13 cellular contexts compared by ENCODE assay signal in the genomic region with DNA sequence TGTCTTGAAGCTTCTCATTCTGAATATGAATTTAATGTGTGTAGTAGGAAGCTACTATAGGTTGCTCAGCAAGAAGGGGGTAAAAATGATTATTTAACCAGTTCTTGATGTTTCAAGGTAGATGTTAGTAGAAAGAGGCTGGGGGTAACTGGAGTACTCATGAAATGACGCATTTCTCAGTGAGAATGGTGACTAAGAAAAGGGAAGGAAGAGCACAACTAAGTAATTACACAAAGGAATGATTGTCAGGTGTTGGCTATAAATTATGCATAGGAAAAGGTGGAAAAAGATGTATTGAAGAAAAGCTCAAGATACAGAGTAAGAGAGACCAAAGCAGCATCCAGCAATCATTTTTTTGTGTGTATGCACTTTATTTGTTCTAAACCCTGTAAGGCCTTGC. TPM values are rescaled to one million over a fixed set of nuclear protein-coding genes. Genes with fewer than 3 reads are reported as not detected.
DNase-seq lines count a peak whose midpoint lies in the region; ATAC-seq, FAIRE-seq and TF ChIP-seq lines count a peak whose summit lies in the region.
"Had no signal": no experiment of that assay in that cellular context is flagged by ENCODE, and none has a peak within 500 bp of the region (broad histone marks: within the 10 kb centered on the region; RNA-seq: fewer than 3 reads in every experiment).

No MANE protein-coding gene starts in this region.

- no peak for ATAC-seq in stimulated activated naive CD8-positive, alpha-beta T cell treated with anti-CD3 and anti-CD28 coated beads, Interleukin-15, Interleukin-2, amounts not matched to agents 100 U/mL and 50 U/mL, for 24 hours
- ATAC-seq in HG02642 (IDR thresholded peaks at IDR 0.05; ENCODE audit: poor library complexity, unreplicated experiment) = no peak
- ATAC-seq in GM21367 (IDR thresholded peaks at IDR 0.05; ENCODE audit: unreplicated experiment) = no peak

- TF ChIP-seq EP300 in H1 (IDR thresholded peaks at IDR 0.05; ENCODE audit: borderline replicate concordance in 1 of 2, low read depth in 2 of 2, low read length in 2 of 2) = no peak

- no peak overlapping the region for H3K23ac ChIP-seq in H1 (ENCODE audit: insufficient read length)

- 0% methylated on average over 1 of the region's 1 CpG; no CpG with 5 or more reads in 1 of the 2 experiments for WGBS in H1 (ENCODE audit: extremely low coverage in 1 of 2, insufficient coverage in 1 of 2, insufficient read length in 1 of 2, insufficient replicate concordance in 2 of 2, low coverage in 1 of 2, low lambda C conversion rate in 2 of 2, missing lambda C conversion rate in 1 of 2), 2 experiments

- peak overlapping the region; percentile 100 for H2BK120ac ChIP-seq in H1 (replicated peaks; ENCODE audit: low read depth, low read length)

- H3K9me3 ChIP-seq in OCI-LY1 (ENCODE audit: low read length) = no peaks in the 10 kb centered on the region
- H3K9me3 ChIP-seq in H1 (ENCODE audit: insufficient read depth in 2 of 2, low read depth in 1 of 2, low read length in 1 of 2) = no peaks in the 10 kb centered on the region
- H3K9me3 ChIP-seq: left ventricle myocardium inferior had no signal

- peaks cover 3% of the 10 kb centered on the region; the same call in 1 of the 2 replicates for H3K23me2 ChIP-seq in H1 (ENCODE audit: low read depth, low read length)

- H3K9me3 Mint-ChIP-seq in stimulated activated naive CD8-positive, alpha-beta T cell treated with anti-CD3 and anti-CD28 coated beads, Interleukin-15, Interleukin-2, amounts not matched to agents 100 ng/mL and 50 ng/mL, for 24 hours = no peaks in the 10 kb centered on the region

- peak overlapping the region; percentile 9 for H3K56ac ChIP-seq in H1 (replicated peaks; ENCODE audit: insufficient read length, low read depth, low read length)

- DNase-seq in stimulated activated naive CD8-positive, alpha-beta T cell treated with anti-CD3 and anti-CD28 coated beads, Interleukin-15, Interleukin-2, amounts not matched to agents 100 U/mL and 50 U/mL, for 24 hours = no peak
- no peak for DNase-seq in H1 (ENCODE audit: low read depth in 1 of 2, low spot score in 2 of 2)
- no peak for DNase-seq in NOMO-1 treated with DMSO at 0.1 percent for 48 hours (lab: John Stamatoyannopoulos, UW; ENCODE audit: unreplicated experiment)
- no peak for DNase-seq in NCI-H2107 (lab: John Stamatoyannopoulos, UW)
- DNase-seq: left ventricle myocardium inferior; posterior cingulate gyrus; SIG-M5; stimulated activated CD4-positive, alpha-beta T cell treated with anti-CD3 and anti-CD28 coated beads, Interleukin-4, amount 100 ng/mL, for 1 hour had no signal

- TF ChIP-seq POLR2A in H1 (IDR thresholded peaks at IDR 0.05; ENCODE audit: control extremely low read depth in 1 of 2, low read depth in 2 of 2, low read length in 2 of 2) = no peak; a peak in 1 of 3 replicates

- no peaks in the 10 kb centered on the region for H4K20me1 ChIP-seq in OCI-LY1 (ENCODE audit: insufficient read depth, low read length)
- H4K20me1 ChIP-seq in H1 (replicated peaks in 1 of 2; ENCODE audit: control insufficient read depth in 1 of 2, insufficient read depth in 2 of 2, low read length in 2 of 2) = peaks cover 9 to 19% of the 10 kb centered on the region in 2 experiments

- H3K36me3 ChIP-seq in OCI-LY1 (ENCODE audit: insufficient read depth, low read length) (peaks cover 15% of the 10 kb centered on the region), H1 (ENCODE audit: control insufficient read depth in 2 of 4, insufficient read depth in 4 of 4, low read length in 3 of 4) (peaks cover 7 to 28% (median 9%) of the 10 kb centered on the region in 4 experiments)

- peaks cover 15% of the 10 kb centered on the region for H3K36me3 Mint-ChIP-seq in stimulated activated naive CD8-positive, alpha-beta T cell treated with anti-CD3 and anti-CD28 coated beads, Interleukin-15, Interleukin-2, amounts not matched to agents 100 ng/mL and 50 ng/mL, for 24 hours (ENCODE audit: low read depth)

- H3K9ac ChIP-seq in OCI-LY1 (ENCODE audit: low read length) (no peak overlapping the region; the same call in 1 of the 2 replicates), H1 (replicated peaks in 1 of 4; ENCODE audit: extremely low read depth in 1 of 4, low read depth in 3 of 4, low read length in 3 of 4) (peak overlapping the region; percentile 29 to 60 (median 51); a peak in 6 of 7 replicates)

- H2BK15ac ChIP-seq in H1 (ENCODE audit: low read length) = no peak overlapping the region

- CTCF ChIA-PET in H1 (lab: Charles Lee; ENCODE audit: partially characterized antibody) = interaction anchor here (1.3 to 3.7 kb wide), 5 partner anchors 21 to 95 kb away, joined by 3 to 33 read pairs (median 8); partner anchors contain the start of gene CCDC171

- H2BK5ac ChIP-seq in H1 (ENCODE audit: low read depth, low read length) = peak overlapping the region; percentile 54; the same call in 1 of the 2 replicates

- H2AFZ ChIP-seq in OCI-LY1 (ENCODE audit: low read length) = peak overlapping the region; percentile 85; the same call in 1 of the 2 replicates
- H2AFZ ChIP-seq in H1 (ENCODE audit: low read length) = no peak overlapping the region

- H4K5ac ChIP-seq in H1 (ENCODE audit: insufficient read length, low read depth, low read length) = peak overlapping the region; percentile 98

- H3K4me2 ChIP-seq in OCI-LY1 (ENCODE audit: low read length) (peak overlapping the region; percentile 94), H1 (ENCODE audit: insufficient read depth in 1 of 2, low read depth in 2 of 2, low read length in 2 of 2) (peak overlapping the region; percentile 70 to 79)

- TF ChIP-seq RAD21 in H1 (IDR thresholded peaks at IDR 0.05 in 1 of 2, conservative IDR thresholded peaks at IDR 0.05 in 1 of 2; ENCODE audit: low read depth in 2 of 2, low read length in 2 of 2) = no peak

- peaks cover 46% of the 10 kb centered on the region for H3K4me1 ChIP-seq in OCI-LY1 (ENCODE audit: insufficient read depth, low read length, severe bottlenecking)
- peaks cover 7 to 18% (median 8%) of the 10 kb centered on the region in 4 experiments; a peak in 6 of 7 replicates for H3K4me1 ChIP-seq in H1 (replicated peaks in 1 of 4; ENCODE audit: control insufficient read depth in 3 of 4, insufficient read depth in 4 of 4, low read length in 3 of 4)

- H3K27me3 ChIP-seq in OCI-LY1 (ENCODE audit: insufficient read depth, low read length) (no peaks in the 10 kb centered on the region), H1 (replicated peaks in 1 of 4; ENCODE audit: control insufficient read depth in 3 of 4, extremely low read depth in 1 of 4, insufficient read depth in 3 of 4, low read length in 3 of 4) (no peaks in the 10 kb centered on the region)

- TF ChIP-seq CTCF in OCI-LY1 (IDR thresholded peaks at IDR 0.05; ENCODE audit: low read length) = no peak
- TF ChIP-seq CTCF in H1 (IDR thresholded peaks at IDR 0.05; ENCODE audit: control extremely low read depth in 1 of 3, insufficient read depth in 1 of 3, low read depth in 1 of 3, low read length in 3 of 3) = no peak

- H2BK20ac ChIP-seq in H1 (ENCODE audit: low read length) = peak overlapping the region; percentile 18; the same call in 1 of the 2 replicates

- peaks cover 44% of the 10 kb centered on the region for H3K4me1 Mint-ChIP-seq in stimulated activated naive CD8-positive, alpha-beta T cell treated with anti-CD3 and anti-CD28 coated beads, Interleukin-15, Interleukin-2, amounts not matched to agents 100 ng/mL and 50 ng/mL, for 24 hours (ENCODE audit: low read depth)

- H3K18ac ChIP-seq in H1 (ENCODE audit: extremely low read depth, low read length) = peak overlapping the region; percentile 85

- no peaks in the 10 kb centered on the region for H3K27me3 Mint-ChIP-seq in stimulated activated naive CD8-positive, alpha-beta T cell treated with anti-CD3 and anti-CD28 coated beads, Interleukin-15, Interleukin-2, amounts not matched to agents 100 ng/mL and 50 ng/mL, for 24 hours

- no peaks in the 10 kb centered on the region for H3F3A ChIP-seq in OCI-LY1 (ENCODE audit: insufficient read depth, low read length)

- H3K9me2 ChIP-seq in OCI-LY1 (ENCODE audit: low read depth, low read length) = no peaks in the 10 kb centered on the region

- H3K79me2 ChIP-seq in OCI-LY1 (ENCODE audit: insufficient read depth, low read length) (peaks cover 26% of the 10 kb centered on the region), H1 (ENCODE audit: control insufficient read depth in 1 of 2, insufficient read depth in 2 of 2, low read length in 2 of 2) (peaks cover 21 to 38% of the 10 kb centered on the region in 2 experiments)

- H3K79me1 ChIP-seq in H1 (ENCODE audit: low read depth, low read length) = no peaks in the 10 kb centered on the region; the same call in 1 of the 2 replicates

- H3K4ac ChIP-seq in H1 (replicated peaks; ENCODE audit: insufficient read length, low read depth, low read length) = peak overlapping the region; percentile 73

- H4K91ac ChIP-seq in H1 (replicated peaks; ENCODE audit: insufficient read length, low read length) = peak overlapping the region; percentile 87

- no peak overlapping the region for H3K14ac ChIP-seq in H1 (ENCODE audit: insufficient read length)

- no peak overlapping the region for H2AK5ac ChIP-seq in H1 (ENCODE audit: low read depth, low read length)

- no peak overlapping the region for H3K4me3 Mint-ChIP-seq in stimulated activated naive CD8-positive, alpha-beta T cell treated with anti-CD3 and anti-CD28 coated beads, Interleukin-15, Interleukin-2, amounts not matched to agents 100 ng/mL and 50 ng/mL, for 24 hours

- peak overlapping the region; percentile 90 for H3K27ac ChIP-seq in OCI-LY1 (ENCODE audit: low read depth, low read length, poor library complexity, severe bottlenecking)
- H3K27ac ChIP-seq in H1 (ENCODE audit: low read depth, low read length) = peak overlapping the region; percentile 80

- no peak for FAIRE-seq in H1 (lab: Jason Lieb, UNC)
- FAIRE-seq: GM12892 had no signal

- H3K27ac Mint-ChIP-seq in stimulated activated naive CD8-positive, alpha-beta T cell treated with anti-CD3 and anti-CD28 coated beads, Interleukin-15, Interleukin-2, amounts not matched to agents 100 ng/mL and 50 ng/mL, for 24 hours = peak overlapping the region; percentile 24

- H3K4me3 ChIP-seq in OCI-LY1 (ENCODE audit: low read depth, low read length, poor library complexity, severe bottlenecking) (no peak overlapping the region), H1 (ENCODE audit: extremely low read depth in 1 of 4, insufficient read depth in 2 of 4, low read depth in 3 of 4, low read length in 4 of 4) (peak overlapping the region; percentile 25 to 94 (median 64); a peak in 7 of 8 replicates)

- POLR2A ChIA-PET in H1 (lab: Charles Lee; ENCODE audit: partially characterized antibody) = interaction anchor here (0.7 to 5.9 kb wide), 18 partner anchors 7 to 281 kb away, joined by 3 to 133 read pairs (median 8); partner anchors contain the start of genes CCDC171 and TTC39B

- H2BK12ac ChIP-seq in H1 (ENCODE audit: low read depth, low read length) = no peak overlapping the region

- H4K8ac ChIP-seq in H1 (ENCODE audit: extremely low read depth, insufficient read depth, low read length) = no peak overlapping the region

RNA-seq across cellular contexts. Expression of gene PSIP1, which starts 1.4 kb away (rescaled TPM):
- total RNA-seq in H1 (2021; fragmentation: NEBNext Ultra II Directional; extraction: Animal tissue kit (Norgen Biotek cat#: 25700)) = 368 and 387 TPM in 2 replicates
- 31.6 and 63.3 TPM in 2 replicates for polyA plus RNA-seq in H1 (2011; rRNA removed)
- polyA plus RNA-seq in H1 (2011; cell fraction: cytosol; rRNA removed) = 157 TPM
- polyA plus RNA-seq in H1 (2011; cell fraction: nucleus; rRNA removed) = 89.6 TPM
- 236 to 429 TPM (median 255 TPM) in 4 replicates for polyA plus RNA-seq in H1 (2012, experiment 1 of 2)
- polyA plus RNA-seq in H1 (2012, experiment 2 of 2) = 73.9 TPM
- 444 TPM for polyA plus RNA-seq in H1 (2013, experiment 1 of 2)
- 435 TPM for polyA plus RNA-seq in H1 (2013, experiment 2 of 2)
- polyA minus RNA-seq in H1 (2011; rRNA and poly(A)+ RNA removed) = 45.3 and 46.2 TPM in 2 replicates
- 143 TPM for polyA minus RNA-seq in H1 (2011; cell fraction: cytosol; rRNA and poly(A)+ RNA removed)
- polyA minus RNA-seq in H1 (2011; cell fraction: nucleus; rRNA and poly(A)+ RNA removed) = 239 TPM

RNA-seq across cellular contexts. Expression of gene CCDC171, which starts 40.6 kb away (rescaled TPM):
- total RNA-seq in H1 (2021; fragmentation: NEBNext Ultra II Directional; extraction: Animal tissue kit (Norgen Biotek cat#: 25700)) = 1.9 and 2.3 TPM in 2 replicates
- 0.39 and 0.83 TPM in 2 replicates for polyA plus RNA-seq in H1 (2011; rRNA removed)
- polyA plus RNA-seq in H1 (2011; cell fraction: cytosol; rRNA removed) = 0.63 TPM
- 2.1 TPM for polyA plus RNA-seq in H1 (2011; cell fraction: nucleus; rRNA removed)
- 1.0 to 1.5 TPM (median 1.2 TPM) in 4 replicates for polyA plus RNA-seq in H1 (2012, experiment 1 of 2)
- not detected for polyA plus RNA-seq in H1 (2012, experiment 2 of 2)
- 1.0 TPM for polyA plus RNA-seq in H1 (2013, experiment 1 of 2)
- 1.1 TPM for polyA plus RNA-seq in H1 (2013, experiment 2 of 2)
- polyA minus RNA-seq in H1 (2011; rRNA and poly(A)+ RNA removed) = 3.4 and 4.1 TPM in 2 replicates
- 1.5 TPM for polyA minus RNA-seq in H1 (2011; cell fraction: cytosol; rRNA and poly(A)+ RNA removed)
- 14.6 TPM for polyA minus RNA-seq in H1 (2011; cell fraction: nucleus; rRNA and poly(A)+ RNA removed)
